In the genomic region with DNA sequence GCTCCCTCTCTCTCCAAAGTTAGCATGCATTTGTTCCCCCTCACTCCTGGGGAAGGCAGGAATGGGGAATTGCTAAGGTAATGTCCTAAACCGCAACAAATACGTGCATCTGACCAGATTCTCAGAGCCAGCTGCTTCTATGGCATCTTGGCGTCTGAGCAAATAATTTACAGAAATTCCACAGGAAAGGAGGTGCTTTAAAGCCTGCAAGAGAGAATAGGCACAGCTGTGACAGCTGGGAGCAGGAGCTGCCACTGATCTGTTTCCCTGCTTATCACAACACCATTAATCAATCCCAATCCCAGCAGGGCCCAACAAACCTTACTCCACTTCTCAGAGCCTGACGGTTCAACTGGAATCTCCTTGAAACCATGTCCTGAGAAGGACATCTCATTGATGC, we compare ENCODE assay signal across 19 cellular contexts.
DNase-seq lines count a peak whose midpoint lies in the region; ATAC-seq, FAIRE-seq and TF ChIP-seq lines count a peak whose summit lies in the region.
"Had no signal": no experiment of that assay in that cellular context is flagged by ENCODE, and none has a peak within 500 bp of the region (broad histone marks: within the 10 kb centered on the region; RNA-seq: fewer than 3 reads in every experiment).

No MANE protein-coding gene starts in this region.

- H2BK120ac ChIP-seq in IMR-90 (ENCODE audit: low read depth, low read length) (no peak overlapping the region), trophoblast cell (ENCODE audit: insufficient read depth, low read length, poor library complexity) (no peak overlapping the region)

- no peak overlapping the region for H2BK5ac ChIP-seq in IMR-90 (ENCODE audit: low read depth, low read length, poor library complexity, severe bottlenecking)
- H2BK5ac ChIP-seq in trophoblast cell (ENCODE audit: low read depth, low read length, poor library complexity) = no peak overlapping the region

- H2AK5ac ChIP-seq in IMR-90 (ENCODE audit: low read depth, low read length) (no peak overlapping the region), trophoblast cell (ENCODE audit: low read length) (no peak overlapping the region)

- no peak overlapping the region for H3K4ac ChIP-seq in IMR-90 (ENCODE audit: low read depth, low read length)
- H3K4ac ChIP-seq in trophoblast cell (ENCODE audit: low read depth, low read length) = no peak overlapping the region

- no peak overlapping the region for H3K23ac ChIP-seq in IMR-90 (ENCODE audit: low read depth, low read length)
- peak overlapping the region; percentile 98 for H3K23ac ChIP-seq in trophoblast cell (ENCODE audit: low read length)

- DNase-seq in A549 (ENCODE audit: low read depth in 1 of 2, low spot score in 1 of 2) (no peak), IMR-90 (no peak), kidney glomerular epithelial cell (lab: John Stamatoyannopoulos, UW) (peak; percentile 24), trophoblast cell (no peak), ureter (ENCODE audit: low spot score) (no peak)
- DNase-seq: GF-D8, HFFc6, NCI-H1048, NCI-H146, NCI-H446, NCI-H774, SHP77 treated with DMSO at 0.1 percent for 48 hours had no signal

- H3K4me3 ChIP-seq in A549 = no peak overlapping the region
- no peak overlapping the region for H3K4me3 ChIP-seq in IMR-90 (ENCODE audit: insufficient read depth, low read depth, low read length)
- H3K4me3 ChIP-seq in trophoblast cell (ENCODE audit: low read depth, low read length) = no peak overlapping the region
- no peak overlapping the region for H3K4me3 ChIP-seq in gastroesophageal sphincter
- H3K4me3 ChIP-seq: GM23338 had no signal

- no peak for TF ChIP-seq EP300 in A549 (IDR thresholded peaks at IDR 0.05)
- no peak for TF ChIP-seq EP300 in gastroesophageal sphincter (IDR thresholded peaks at IDR 0.05)

- no peak for FAIRE-seq in A549 (lab: Jason Lieb, UNC)
- FAIRE-seq: GM12892, HepG2 had no signal

- no peak overlapping the region for H4K12ac ChIP-seq in trophoblast cell (ENCODE audit: low read depth, low read length)

- H3K18ac ChIP-seq in IMR-90 (ENCODE audit: low read depth, low read length) (no peak overlapping the region), trophoblast cell (ENCODE audit: low read length) (no peak overlapping the region)

- H2BK12ac ChIP-seq in trophoblast cell (ENCODE audit: low read length) = no peak overlapping the region

- TF ChIP-seq CTCF in A549 (IDR thresholded peaks at IDR 0.05) (no peak), IMR-90 (conservative IDR thresholded peaks at IDR 0.05; ENCODE audit: low read depth, low read length) (no peak), gastroesophageal sphincter (IDR thresholded peaks at IDR 0.05) (no peak)

- ATAC-seq in A549 (no peak), IMR-90 (ENCODE audit: low read depth) (no peak), gastroesophageal sphincter (no peak), HG03469 (IDR thresholded peaks at IDR 0.05; ENCODE audit: unreplicated experiment) (no peak)
- ATAC-seq: GM23338, HepG2 had no signal

- H3K36me3 ChIP-seq in IMR-90 (ENCODE audit: control insufficient read depth, insufficient read depth, low read length) = no peaks in the 10 kb centered on the region
- no peaks in the 10 kb centered on the region for H3K36me3 ChIP-seq in trophoblast cell (ENCODE audit: control insufficient read depth in 1 of 2, insufficient read depth in 2 of 2, low read length in 2 of 2)
- no peaks in the 10 kb centered on the region for H3K36me3 ChIP-seq in gastroesophageal sphincter

- no peak for TF ChIP-seq RAD21 in A549 (conservative IDR thresholded peaks at IDR 0.05 in 1 of 2, IDR thresholded peaks at IDR 0.05 in 1 of 2)
- no peak for TF ChIP-seq RAD21 in IMR-90 (IDR thresholded peaks at IDR 0.05; ENCODE audit: low read length)

- no peak overlapping the region for H2BK15ac ChIP-seq in IMR-90 (ENCODE audit: low read depth, low read length)

- CTCF ChIA-PET in A549 (lab: Yijun Ruan, JAX) (interaction anchor here (1.0 to 1.9 kb wide), 3 partner anchors 16 to 809 kb away, joined by 3 to 8 read pairs (median 4); no protein-coding TSS in a partner anchor), IMR-90 (lab: Yijun Ruan, JAX) (no interaction called here)

- no peaks in the 10 kb centered on the region; the same call in 1 of the 2 replicates for H3K9me1 ChIP-seq in IMR-90 (ENCODE audit: insufficient read depth, low read length)

- no TSS peak for BruUV-seq in IMR-90 (replicated peaks; lab: Mats Ljungman, UMichigan)

- dilution Hi-C loops in IMR-90 (cut with HindIII; ENCODE audit: low sequenced_read_pairs, unreplicated experiment) = no loop called here

- 0 out of 3 replicates have a peak overlapping the region, but pooled peaks have one; percentile 16 for H3K4me2 ChIP-seq in A549
- H3K4me2 ChIP-seq in IMR-90 (ENCODE audit: low read depth, low read length) = no peak overlapping the region
- H3K4me2 ChIP-seq in trophoblast cell (ENCODE audit: low read length) = no peak overlapping the region
- H3K4me2 ChIP-seq: GM23338, KMS-11 had no signal

- H3K56ac ChIP-seq in IMR-90 (ENCODE audit: extremely low read depth, insufficient read depth, low read length) = no peak overlapping the region; the same call in 1 of the 2 replicates

- TF ChIP-seq POLR2A in A549 (IDR thresholded peaks at IDR 0.05; ENCODE audit: low read length) = no peak
- no peak for TF ChIP-seq POLR2A in IMR-90 (IDR thresholded peaks at IDR 0.05; ENCODE audit: low read depth, low read length)
- TF ChIP-seq POLR2A in gastroesophageal sphincter (IDR thresholded peaks at IDR 0.05) = no peak

- intact Hi-C loops in IMR-90 (cut with micrococcal nuclease) = no loop called here

- H2AFZ ChIP-seq in IMR-90 (replicated peaks; ENCODE audit: low read length, poor library complexity) (peak overlapping the region; percentile 60), trophoblast cell (ENCODE audit: insufficient read depth, low read length, poor library complexity) (no peak overlapping the region)
- H2AFZ ChIP-seq: GM23338 had no signal

- WGBS in A549 (ENCODE audit: missing lambda C conversion rate) = 55% methylated on average over 4 of the region's 4 CpGs
- no CpG with 5 or more reads among the region's 4 CpGs for WGBS in IMR-90 (ENCODE audit: extremely low coverage in 2 of 2, insufficient read length in 1 of 2), 2 experiments
- whole genome bisulfite sequencing in trophoblast cell (ENCODE audit: extremely low coverage, insufficient coverage, insufficient read length) = no CpG with 5 or more reads among the region's 4 CpGs
- WGBS in gastroesophageal sphincter (ENCODE audit: low coverage in 1 of 2), 2 donors = 55 to 73% methylated on average over 3 to 4 of the region's 4 CpGs

- in situ Hi-C loops in IMR-90 (cut with MboI; ENCODE audit: low sequenced_read_pairs) = loop anchor here (5.0 kb wide), 1 partner anchor 211 kb away; no protein-coding TSS in a partner anchor

- no peak overlapping the region for H3K9ac ChIP-seq in IMR-90 (ENCODE audit: low read depth, low read length)
- H3K9ac ChIP-seq in trophoblast cell (ENCODE audit: low read length) = no peak overlapping the region
- H3K9ac ChIP-seq: KMS-11 had no signal

- H3K79me1 ChIP-seq in IMR-90 (ENCODE audit: low read depth in 1 of 2, low read length in 2 of 2) (no peaks in the 10 kb centered on the region), trophoblast cell (ENCODE audit: low read length) (no peaks in the 10 kb centered on the region)

- H4K91ac ChIP-seq in IMR-90 (ENCODE audit: insufficient read depth, low read depth, low read length) (no peak overlapping the region), trophoblast cell (ENCODE audit: low read depth, low read length) (no peak overlapping the region)

- H4K8ac ChIP-seq in IMR-90 (ENCODE audit: low read depth in 2 of 2, low read length in 2 of 2) = no peak overlapping the region
- no peak overlapping the region for H4K8ac ChIP-seq in trophoblast cell (ENCODE audit: low read depth, low read length)

- H3K79me2 ChIP-seq in trophoblast cell (ENCODE audit: control insufficient read depth, insufficient read depth, low read length, poor library complexity) = no peaks in the 10 kb centered on the region

- H3K4me1 ChIP-seq in A549 = peaks cover 37% of the 10 kb centered on the region
- peaks cover 2% of the 10 kb centered on the region for H3K4me1 ChIP-seq in IMR-90 (ENCODE audit: control insufficient read depth, insufficient read depth, low read length)
- no peaks in the 10 kb centered on the region for H3K4me1 ChIP-seq in trophoblast cell (ENCODE audit: control insufficient read depth in 1 of 2, insufficient read depth in 2 of 2, low read length in 2 of 2)
- peaks cover 0 to 5% (median 0%) of the 10 kb centered on the region in 3 donors for H3K4me1 ChIP-seq in gastroesophageal sphincter

- POLR2A ChIA-PET in A549 (lab: Yijun Ruan, JAX) (no interaction called here), IMR-90 (lab: Charles Lee; ENCODE audit: unreplicated experiment) (no interaction called here)

- H3K9me3 ChIP-seq in A549 (no peaks in the 10 kb centered on the region), IMR-90 (ENCODE audit: control insufficient read depth, insufficient read depth, low read length) (no peaks in the 10 kb centered on the region), trophoblast cell (ENCODE audit: insufficient read depth, low read depth, low read length) (no peaks in the 10 kb centered on the region), gastroesophageal sphincter (no peaks in the 10 kb centered on the region)

- no peaks in the 10 kb centered on the region for H3K27me3 ChIP-seq in IMR-90 (ENCODE audit: control insufficient read depth, insufficient read depth, low read length)
- H3K27me3 ChIP-seq in trophoblast cell (ENCODE audit: insufficient read depth, low read length) = no peaks in the 10 kb centered on the region
- H3K27me3 ChIP-seq in gastroesophageal sphincter = no peaks in the 10 kb centered on the region

- H2AK9ac ChIP-seq in IMR-90 (replicated peaks; ENCODE audit: low read depth, low read length, poor library complexity) = no peak overlapping the region

- H3K14ac ChIP-seq in IMR-90 (replicated peaks; ENCODE audit: low read depth, low read length) (0 out of 2 replicates have a peak overlapping the region, but pooled peaks have one; percentile 50), trophoblast cell (ENCODE audit: low read length) (no peak overlapping the region)

- H4K5ac ChIP-seq in IMR-90 (ENCODE audit: low read depth, low read length) = no peak overlapping the region

- no peaks in the 10 kb centered on the region for H4K20me1 ChIP-seq in IMR-90 (ENCODE audit: insufficient read depth, low read length)

- H2BK20ac ChIP-seq in IMR-90 (ENCODE audit: low read depth, low read length) = no peak overlapping the region; the same call in 1 of the 2 replicates

- peak overlapping the region in 1 of 2 experiments; percentile 29; a peak in 3 of 6 replicates for H3K27ac ChIP-seq in A549
- no peak overlapping the region for H3K27ac ChIP-seq in IMR-90 (ENCODE audit: insufficient read depth, low read length)
- H3K27ac ChIP-seq in trophoblast cell (ENCODE audit: low read depth, low read length) = no peak overlapping the region
- no peak overlapping the region for H3K27ac ChIP-seq in gastroesophageal sphincter
- H3K27ac ChIP-seq: C4-2B, KMS-11 had no signal

TF ChIP-seq in A549, 52 proteins besides CTCF, POLR2A, EP300 and RAD21 (continues in another document):
- TF ChIP-seq RNF2 (IDR thresholded peaks at IDR 0.05; ENCODE audit: borderline replicate concordance, low read depth) (no peak), CBX2 (IDR thresholded peaks at IDR 0.05; ENCODE audit: borderline replicate concordance, low read depth) (no peak)

TF ChIP-seq in IMR-90, 13 proteins besides CTCF, POLR2A, EP300 and RAD21 (continues in another document):
- no peak for TF ChIP-seq NFE2L2 (IDR thresholded peaks at IDR 0.05; ENCODE audit: low read depth, low read length)
- no peak for TF ChIP-seq BHLHE40 (IDR thresholded peaks at IDR 0.05; ENCODE audit: low read depth, low read length)
- no peak for TF ChIP-seq SMC3 (IDR thresholded peaks at IDR 0.05; ENCODE audit: low read depth, low read length)
